15 cellular contexts compared by ENCODE assay signal in the genomic region with DNA sequence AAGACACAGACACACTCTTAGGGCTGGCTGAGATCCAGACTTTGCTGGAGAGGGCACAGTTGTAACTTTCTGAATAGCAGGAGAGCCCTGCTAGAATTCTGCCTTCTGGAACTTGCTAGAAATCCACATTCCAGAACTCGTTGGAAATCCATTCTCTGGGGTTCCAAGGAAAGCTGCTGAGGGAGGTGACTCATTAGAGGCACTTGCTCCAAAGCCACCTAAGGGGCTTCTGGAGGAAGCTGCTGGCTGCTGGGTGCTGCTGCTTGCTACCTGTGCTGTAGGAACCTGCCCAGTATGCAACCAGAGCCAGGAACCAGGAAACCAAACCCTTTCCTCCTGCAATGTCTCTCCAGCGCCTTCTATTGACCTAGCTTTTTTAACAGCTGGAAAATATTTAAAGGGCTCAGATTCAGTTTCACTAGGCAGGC. TPM values are rescaled to one million over a fixed set of nuclear protein-coding genes. Genes with fewer than 3 reads are reported as not detected.
DNase-seq lines count a peak whose midpoint lies in the region; ATAC-seq and TF ChIP-seq lines count a peak whose summit lies in the region.
"Had no signal": no experiment of that assay in that cellular context is flagged by ENCODE, and none has a peak within 500 bp of the region (broad histone marks: within the 10 kb centered on the region; RNA-seq: fewer than 3 reads in every experiment).

No MANE protein-coding gene starts in this region.

- no peak overlapping the region for H3K23ac ChIP-seq in mesendoderm (ENCODE audit: low read length)

- H3K79me2 ChIP-seq in DOHH2 (ENCODE audit: control insufficient read depth, low read length) (no peaks in the 10 kb centered on the region), mesendoderm (ENCODE audit: control insufficient read depth, insufficient read depth, low read length) (no peaks in the 10 kb centered on the region)

- WGBS in mesendoderm (ENCODE audit: extremely low coverage, insufficient coverage, low lambda C conversion rate) = no CpG with 5 or more reads among the region's 2 CpGs

- no peak overlapping the region for H3K4me3 Mint-ChIP-seq in activated naive CD8-positive, alpha-beta T cell treated with anti-CD3 and anti-CD28 coated beads for 36 hours
- no peak overlapping the region for H3K4me3 Mint-ChIP-seq in stimulated activated naive CD8-positive, alpha-beta T cell treated with anti-CD3 and anti-CD28 coated beads, Interleukin-15, amount 100 ng/mL, for 72 hours
- H3K4me3 Mint-ChIP-seq: activated CD8-positive, alpha-beta T cell treated with anti-CD3 and anti-CD28 coated beads for 36 hours; neural progenitor cell had no signal

- CTCF ChIA-PET in HEK293 (lab: Yijun Ruan, JAX) = interaction anchor here (0.7 to 1.7 kb wide), 8 partner anchors 9 to 438 kb away, joined by 3 to 6 read pairs (median 3); no protein-coding TSS in a partner anchor

- no peak for ATAC-seq in GM21529 (IDR thresholded peaks at IDR 0.05; ENCODE audit: unreplicated experiment)
- ATAC-seq in stimulated activated naive CD8-positive, alpha-beta T cell treated with anti-CD3 and anti-CD28 coated beads, Interleukin-15, amount 100 ng/mL, for 72 hours = no peak
- ATAC-seq: activated CD8-positive, alpha-beta T cell treated with anti-CD3 and anti-CD28 coated beads for 36 hours; stimulated activated naive CD8-positive, alpha-beta T cell treated with anti-CD3 and anti-CD28 coated beads, Interleukin-15, Interleukin-2, amounts not matched to agents 100 U/mL and 50 U/mL, for 24 hours had no signal

- H3K4me2 ChIP-seq in DOHH2 (ENCODE audit: low read length) (peak overlapping the region; percentile 65), mesendoderm (ENCODE audit: low read length) (no peak overlapping the region)
- H3K4me2 ChIP-seq: neural progenitor cell had no signal

- H4K5ac ChIP-seq in mesendoderm (ENCODE audit: low read length) = no peak overlapping the region

- H3K56ac ChIP-seq in mesendoderm (ENCODE audit: low read length) = no peak overlapping the region

- no peak overlapping the region for H2BK5ac ChIP-seq in mesendoderm (ENCODE audit: low read length)

- peaks cover 22% of the 10 kb centered on the region for H3F3A ChIP-seq in DOHH2 (ENCODE audit: control insufficient read depth, insufficient read depth)

- H3K9me3 ChIP-seq in DOHH2 (ENCODE audit: control insufficient read depth, insufficient read depth, low read length) (no peaks in the 10 kb centered on the region), HEK293 (ENCODE audit: control insufficient read depth, insufficient read depth, low read depth, low read length) (no peaks in the 10 kb centered on the region)

- TF ChIP-seq CTCF in DOHH2 (IDR thresholded peaks at IDR 0.05; ENCODE audit: low read depth, low read length, poor library complexity, severe bottlenecking) = no peak
- TF ChIP-seq CTCF in HEK293 (tag by site-specific recombination; IDR thresholded peaks at IDR 0.05) = no peak
- peak; percentile 75 for TF ChIP-seq CTCF in VCaP (conservative IDR thresholded peaks at IDR 0.05)

- H3K36me3 ChIP-seq in DOHH2 (ENCODE audit: control insufficient read depth, low read length) (no peaks in the 10 kb centered on the region; the same call in 1 of the 2 replicates), HEK293 (ENCODE audit: control insufficient read depth in 2 of 2, insufficient read depth in 1 of 2, low read length in 2 of 2) (no peaks in the 10 kb centered on the region), mesendoderm (ENCODE audit: control insufficient read depth, insufficient read depth, low read length) (no peaks in the 10 kb centered on the region)
- H3K36me3 ChIP-seq: neural progenitor cell had no signal

- no peak overlapping the region for H3K27ac Mint-ChIP-seq in activated naive CD8-positive, alpha-beta T cell treated with anti-CD3 and anti-CD28 coated beads for 36 hours
- H3K27ac Mint-ChIP-seq in stimulated activated naive CD8-positive, alpha-beta T cell treated with anti-CD3 and anti-CD28 coated beads, Interleukin-15, amount 100 ng/mL, for 72 hours = no peak overlapping the region
- H3K27ac Mint-ChIP-seq: activated CD8-positive, alpha-beta T cell treated with anti-CD3 and anti-CD28 coated beads for 36 hours; neural progenitor cell had no signal

- H3K4me1 ChIP-seq in DOHH2 (ENCODE audit: control insufficient read depth, low read length) = peaks cover 30% of the 10 kb centered on the region
- H3K4me1 ChIP-seq in HEK293 (ENCODE audit: control insufficient read depth, insufficient read depth, low read length) = no peaks in the 10 kb centered on the region
- no peaks in the 10 kb centered on the region for H3K4me1 ChIP-seq in mesendoderm (ENCODE audit: control insufficient read depth, low read depth, low read length)

- POLR2A ChIA-PET in HEK293 (lab: Yijun Ruan, JAX) = interaction anchor here (0.8 kb wide), 1 partner anchor 77 kb away, joined by 3 read pairs; no protein-coding TSS in a partner anchor

- H3K36me3 Mint-ChIP-seq in activated naive CD8-positive, alpha-beta T cell treated with anti-CD3 and anti-CD28 coated beads for 36 hours = peaks cover 4% of the 10 kb centered on the region
- H3K36me3 Mint-ChIP-seq: neural progenitor cell had no signal

- H3K27me3 Mint-ChIP-seq in activated naive CD8-positive, alpha-beta T cell treated with anti-CD3 and anti-CD28 coated beads for 36 hours = peaks cover 6% of the 10 kb centered on the region
- H3K27me3 Mint-ChIP-seq in stimulated activated naive CD8-positive, alpha-beta T cell treated with anti-CD3 and anti-CD28 coated beads, Interleukin-15, amount 100 ng/mL, for 72 hours = no peaks in the 10 kb centered on the region

- peaks cover 23% of the 10 kb centered on the region for H3K4me1 Mint-ChIP-seq in activated naive CD8-positive, alpha-beta T cell treated with anti-CD3 and anti-CD28 coated beads for 36 hours
- peaks cover 36% of the 10 kb centered on the region for H3K4me1 Mint-ChIP-seq in stimulated activated naive CD8-positive, alpha-beta T cell treated with anti-CD3 and anti-CD28 coated beads, Interleukin-15, amount 100 ng/mL, for 72 hours

- no peak overlapping the region for H2BK15ac ChIP-seq in mesendoderm (replicated peaks; ENCODE audit: low read depth)

- H4K8ac ChIP-seq in mesendoderm (ENCODE audit: low read depth, low read length) = no peak overlapping the region

- peak overlapping the region; percentile 31; the same call in 1 of the 2 replicates for H3K4me3 ChIP-seq in DOHH2 (ENCODE audit: low read length)
- no peak overlapping the region for H3K4me3 ChIP-seq in HEK293 (ENCODE audit: low read depth, low read length)
- H3K4me3 ChIP-seq in mesendoderm (ENCODE audit: low read length) = no peak overlapping the region
- H3K4me3 ChIP-seq: neural progenitor cell had no signal

- no peaks in the 10 kb centered on the region for H4K20me1 ChIP-seq in DOHH2 (ENCODE audit: control insufficient read depth, insufficient read depth, low read depth, low read length)

- H3K79me1 ChIP-seq in mesendoderm (ENCODE audit: low read length) = no peaks in the 10 kb centered on the region

- no peak overlapping the region for H3K18ac ChIP-seq in mesendoderm (ENCODE audit: low read length)

- no peaks in the 10 kb centered on the region for H3K9me3 Mint-ChIP-seq in activated naive CD8-positive, alpha-beta T cell treated with anti-CD3 and anti-CD28 coated beads for 36 hours
- H3K9me3 Mint-ChIP-seq in stimulated activated naive CD8-positive, alpha-beta T cell treated with anti-CD3 and anti-CD28 coated beads, Interleukin-15, amount 100 ng/mL, for 72 hours = no peaks in the 10 kb centered on the region
- H3K9me3 Mint-ChIP-seq: activated CD8-positive, alpha-beta T cell treated with anti-CD3 and anti-CD28 coated beads for 36 hours had no signal

- no peak overlapping the region for H2AK5ac ChIP-seq in mesendoderm (ENCODE audit: low read length)

- H3K9ac ChIP-seq in mesendoderm (ENCODE audit: low read length) = no peak overlapping the region
- H3K9ac ChIP-seq: neural progenitor cell had no signal

- no peak overlapping the region for H2BK120ac ChIP-seq in mesendoderm (ENCODE audit: low read depth, low read length)

- H3K27ac ChIP-seq in DOHH2 (ENCODE audit: low read depth, low read length) (peak overlapping the region; percentile 50), HEK293 (ENCODE audit: extremely low read depth, low read depth, low read length) (no peak overlapping the region), VCaP (no peak overlapping the region), mesendoderm (ENCODE audit: low read depth, low read length) (no peak overlapping the region)
- H3K27ac ChIP-seq: neural progenitor cell had no signal

- H3K4ac ChIP-seq in mesendoderm (ENCODE audit: low read depth, low read length) = no peak overlapping the region

- H3K9me2 ChIP-seq in DOHH2 (replicated peaks; ENCODE audit: control insufficient read depth, low read length) = no peaks in the 10 kb centered on the region

- peak; percentile 41 for DNase-seq in mesendoderm
- DNase-seq in activated naive CD8-positive, alpha-beta T cell treated with anti-CD3 and anti-CD28 coated beads for 36 hours = no peak
- no peak for DNase-seq in stimulated activated naive CD8-positive, alpha-beta T cell treated with anti-CD3 and anti-CD28 coated beads, Interleukin-15, amount 100 ng/mL, for 72 hours
- DNase-seq: foreskin melanocyte; mesenchymal stem cell; NCI-H1436 treated with DMSO at 0.1 percent for 48 hours; NCI-H526 treated with DMSO at 0.1 percent for 48 hours; SHP77 treated with DMSO at 0.1 percent for 48 hours; stimulated activated naive CD8-positive, alpha-beta T cell treated with anti-CD3 and anti-CD28 coated beads, Interleukin-15, Interleukin-2, amounts not matched to agents 100 U/mL and 50 U/mL, for 24 hours had no signal

- no peaks in the 10 kb centered on the region for H3K27me3 ChIP-seq in DOHH2 (ENCODE audit: control insufficient read depth, low read length)
- H3K27me3 ChIP-seq in mesendoderm (ENCODE audit: insufficient read depth, low read length, poor library complexity) = no peaks in the 10 kb centered on the region

TF ChIP-seq in HEK293, 187 proteins besides CTCF, POLR2A, EP300 and RAD21:
- peak; percentile 95; the same call in 1 of the 2 replicates for TF ChIP-seq TRIM28 (IDR thresholded peaks at IDR 0.05; ENCODE audit: borderline replicate concordance, low read length)
- TF ChIP-seq OSR2 (tag by site-specific recombination; IDR thresholded peaks at IDR 0.05) = peak; percentile 16; the same call in 1 of the 2 replicates
- no peak for TF ChIP-seq BCL11B (tag by site-specific recombination; IDR thresholded peaks at IDR 0.05; ENCODE audit: low read depth)

RNA-seq across cellular contexts. Expression of gene TLE4, which starts 4.1 kb away (rescaled TPM):
- 30.5 TPM for polyA plus RNA-seq in mesendoderm (2013, experiment 1 of 2)
- polyA plus RNA-seq in mesendoderm (2013, experiment 2 of 2) = 31.6 TPM
- 10 to 100 TPM; 30.1 to 35.3 TPM for total RNA-seq in activated naive CD8-positive, alpha-beta T cell treated with anti-CD3 and anti-CD28 coated beads for 36 hours
